9 cellular contexts compared by ENCODE assay signal in genomic region chr2:102141011-102141914, GRCh38. TPM values are rescaled to one million over a fixed set of nuclear protein-coding genes. Genes with fewer than 3 reads are reported as not detected.
DNase-seq lines count a peak whose midpoint lies in the region; ATAC-seq and TF ChIP-seq lines count a peak whose summit lies in the region.
"Had no signal": no experiment of that assay in that cellular context is flagged by ENCODE, and none has a peak within 500 bp of the region (broad histone marks: within the 10 kb centered on the region; RNA-seq: fewer than 3 reads in every experiment).

No MANE protein-coding gene starts in this region.

- H3K27me3 ChIP-seq in lung (ENCODE audit: control insufficient read depth, insufficient read depth) (no peaks in the 10 kb centered on the region), thyroid gland (no peaks in the 10 kb centered on the region)

- H3K4me1 Mint-ChIP-seq in activated CD4-positive, alpha-beta memory T cell treated with anti-CD3 and anti-CD28 coated beads for 36 hours (ENCODE audit: low read depth), result peaks cover 55% of the 10 kb centered on the region
- H3K4me1 Mint-ChIP-seq in activated CD4-positive, alpha-beta memory T cell treated with anti-CD3 and anti-CD28 coated beads, Interleukin-2, amount 10 ng/mL, durations not matched to agents 7 days and 5 days, result peaks cover 31% of the 10 kb centered on the region

- WGBS in lung, 2 donors, result 42 to 48% methylated on average over 13 of the region's 13 CpGs
- 76 to 80% methylated on average over 13 of the region's 13 CpGs for WGBS in thyroid gland, 2 donors

- CTCF ChIA-PET in activated CD4-positive, alpha-beta memory T cell treated with anti-CD3 and anti-CD28 coated beads for 36 hours (lab: Charles Lee), result interaction anchor here (0.6 to 2.7 kb wide), 5 partner anchors 99 to 141 kb away, joined by 3 to 9 read pairs (median 5); no protein-coding TSS in a partner anchor
- CTCF ChIA-PET in activated CD4-positive, alpha-beta memory T cell treated with anti-CD3 and anti-CD28 coated beads, Interleukin-2, amount 10 ng/mL, durations not matched to agents 7 days and 5 days (lab: Charles Lee), result interaction anchor here (0.6 to 1.9 kb wide), 3 partner anchors 100 to 257 kb away, joined by 3 to 6 read pairs (median 3); no protein-coding TSS in a partner anchor

- ATAC-seq in lung (ENCODE audit: insufficient read depth, low FRiP score) (no peak), GM19395 (IDR thresholded peaks at IDR 0.05; ENCODE audit: unreplicated experiment) (no peak)

- H3K9me3 ChIP-seq in lung (ENCODE audit: control insufficient read depth in 2 of 2, insufficient read depth in 1 of 2, low read length in 1 of 2) (peaks cover 8 to 19% of the 10 kb centered on the region in 2 donors), thyroid gland (no peaks in the 10 kb centered on the region)

- no peak for DNase-seq in activated CD4-positive, alpha-beta memory T cell treated with anti-CD3 and anti-CD28 coated beads for 36 hours
- DNase-seq in activated CD4-positive, alpha-beta memory T cell treated with anti-CD3 and anti-CD28 coated beads, Interleukin-2, amount 10 ng/mL, durations not matched to agents 7 days and 5 days, result no peak
- DNase-seq in coronary artery (ENCODE audit: low spot score), result no peak
- DNase-seq in lung (ENCODE audit: low spot score), result no peak
- DNase-seq in thyroid gland, result no peak
- no peak for DNase-seq in DMS153 treated with DMSO at 0.1 percent for 48 hours (lab: John Stamatoyannopoulos, UW; ENCODE audit: unreplicated experiment)
- DNase-seq in midbrain (lab: John Stamatoyannopoulos, UW), result no peak
- DNase-seq: NCI-H2171 had no signal

- peaks cover 2 to 21% of the 10 kb centered on the region in 2 donors for H3K4me1 ChIP-seq in lung (ENCODE audit: control insufficient read depth in 2 of 2, insufficient read depth in 2 of 2, low read length in 2 of 2)
- peaks cover 23 to 28% of the 10 kb centered on the region in 2 donors for H3K4me1 ChIP-seq in thyroid gland

- peaks cover 46% of the 10 kb centered on the region for H3K9me3 Mint-ChIP-seq in activated CD4-positive, alpha-beta memory T cell treated with anti-CD3 and anti-CD28 coated beads for 36 hours
- H3K9me3 Mint-ChIP-seq in activated CD4-positive, alpha-beta memory T cell treated with anti-CD3 and anti-CD28 coated beads, Interleukin-2, amount 10 ng/mL, durations not matched to agents 7 days and 5 days, result peaks cover 44% of the 10 kb centered on the region

- peak overlapping the region; percentile 77 to 95 for H3K27ac ChIP-seq in coronary artery
- H3K27ac ChIP-seq in lung (ENCODE audit: low read depth in 1 of 2, low read length in 1 of 2), result peak overlapping the region; percentile 85 to 95
- H3K27ac ChIP-seq in thyroid gland, result peak overlapping the region; percentile 94 to 97 (median 95)

- intact Hi-C loops in activated CD4-positive, alpha-beta memory T cell treated with anti-CD3 and anti-CD28 coated beads for 36 hours (cut with micrococcal nuclease), result no loop called here
- intact Hi-C loops in thyroid gland (cut with DNase I), result loop anchor here (10.0 kb wide), 1 partner anchor 76 kb away; no protein-coding TSS in a partner anchor

- H3K27me3 Mint-ChIP-seq in activated CD4-positive, alpha-beta memory T cell treated with anti-CD3 and anti-CD28 coated beads for 36 hours, result peaks cover 31% of the 10 kb centered on the region
- peaks cover 36% of the 10 kb centered on the region for H3K27me3 Mint-ChIP-seq in activated CD4-positive, alpha-beta memory T cell treated with anti-CD3 and anti-CD28 coated beads, Interleukin-2, amount 10 ng/mL, durations not matched to agents 7 days and 5 days

- peak overlapping the region; percentile 53 for H3K27ac Mint-ChIP-seq in activated CD4-positive, alpha-beta memory T cell treated with anti-CD3 and anti-CD28 coated beads for 36 hours
- H3K27ac Mint-ChIP-seq in activated CD4-positive, alpha-beta memory T cell treated with anti-CD3 and anti-CD28 coated beads, Interleukin-2, amount 10 ng/mL, durations not matched to agents 7 days and 5 days, result no peak overlapping the region

- TF ChIP-seq CTCF in coronary artery (IDR thresholded peaks at IDR 0.05), result no peak
- no peak for TF ChIP-seq CTCF in lung (IDR thresholded peaks at IDR 0.05; ENCODE audit: control extremely low read depth, extremely low read depth)
- TF ChIP-seq CTCF in thyroid gland (IDR thresholded peaks at IDR 0.05), result no peak

- H3K36me3 Mint-ChIP-seq in activated CD4-positive, alpha-beta memory T cell treated with anti-CD3 and anti-CD28 coated beads for 36 hours, result peaks cover 52% of the 10 kb centered on the region
- H3K36me3 Mint-ChIP-seq in activated CD4-positive, alpha-beta memory T cell treated with anti-CD3 and anti-CD28 coated beads, Interleukin-2, amount 10 ng/mL, durations not matched to agents 7 days and 5 days (ENCODE audit: low read depth), result peaks cover 58% of the 10 kb centered on the region

- peak overlapping the region; percentile 68 for H3K4me3 Mint-ChIP-seq in activated CD4-positive, alpha-beta memory T cell treated with anti-CD3 and anti-CD28 coated beads for 36 hours
- no peak overlapping the region for H3K4me3 Mint-ChIP-seq in activated CD4-positive, alpha-beta memory T cell treated with anti-CD3 and anti-CD28 coated beads, Interleukin-2, amount 10 ng/mL, durations not matched to agents 7 days and 5 days

- TF ChIP-seq POLR2A in thyroid gland (IDR thresholded peaks at IDR 0.05), result no peak

- POLR2A ChIA-PET in activated CD4-positive, alpha-beta memory T cell treated with anti-CD3 and anti-CD28 coated beads for 36 hours (lab: Charles Lee), result interaction anchor here (0.7 to 2.1 kb wide), 9 partner anchors 13 to 142 kb away, joined by 3 to 5 read pairs (median 3); no protein-coding TSS in a partner anchor
- POLR2A ChIA-PET in activated CD4-positive, alpha-beta memory T cell treated with anti-CD3 and anti-CD28 coated beads, Interleukin-2, amount 10 ng/mL, durations not matched to agents 7 days and 5 days (lab: Charles Lee), result no interaction called here

- H3K36me3 ChIP-seq in lung (ENCODE audit: control insufficient read depth in 2 of 2, insufficient read depth in 2 of 2, low read length in 2 of 2) (peaks cover 7 to 10% of the 10 kb centered on the region in 2 donors), thyroid gland (peaks cover 3 to 7% of the 10 kb centered on the region in 2 donors)

- H3K4me3 ChIP-seq in coronary artery (peak overlapping the region; percentile 93), lung (peak overlapping the region; percentile 39), thyroid gland (replicated peaks in 1 of 3) (peak overlapping the region in 1 of 3 donors; percentile 68)

RNA-seq across cellular contexts. Expression of gene IL1R1, which starts 1.3 kb away (rescaled TPM):
- total RNA-seq in activated CD4-positive, alpha-beta memory T cell treated with anti-CD3 and anti-CD28 coated beads for 36 hours, result 10 to 100 TPM; 20.3 to 20.4 TPM
- total RNA-seq in activated CD4-positive, alpha-beta memory T cell treated with anti-CD3 and anti-CD28 coated beads, Interleukin-2, amount 10 ng/mL, durations not matched to agents 7 days and 5 days, result 1 to 10 TPM; 1.3 to 1.5 TPM
- 100 to 1,000 TPM; 111 to 163 TPM for total RNA-seq in lung
- 100 to 1,000 TPM in 1 of 2 donors, 10 to 100 TPM in 1; 97.0 to 182 TPM for polyA plus RNA-seq in lung
- total RNA-seq in thyroid gland, result 100 to 1,000 TPM in 2 of 4 donors, 10 to 100 TPM in 2; 57.6 to 220 (median 103) TPM

RNA-seq across cellular contexts. Expression of gene IL1RL2, which starts 45.6 kb away (rescaled TPM):
- 1 to 10 TPM; 1.1 to 1.7 TPM for total RNA-seq in activated CD4-positive, alpha-beta memory T cell treated with anti-CD3 and anti-CD28 coated beads for 36 hours
- total RNA-seq in activated CD4-positive, alpha-beta memory T cell treated with anti-CD3 and anti-CD28 coated beads, Interleukin-2, amount 10 ng/mL, durations not matched to agents 7 days and 5 days, result not detected
- total RNA-seq in lung (1 to 10 TPM in 1 of 2 donors, under 1 TPM in 1; 0.63 to 1.3 TPM), thyroid gland (1 to 10 TPM; 2.2 to 6.2 (median 3.7) TPM)
- 1 to 10 TPM in 1 of 2 donors, under 1 TPM in 1; 0.35 to 1.0 TPM for polyA plus RNA-seq in lung

Comparison
In these comparisons a context has a peak if more than half of its experiments do, and no peak if none do; other contexts are left out.
1. RNA of gene IL1R1, which starts 1.3 kb away (total RNA-seq): 111 to 163 TPM in lung, 57.6 to 220 TPM in thyroid gland and 20.3 to 20.4 TPM in activated CD4-positive, alpha-beta memory T cell treated with anti-CD3 and anti-CD28 coated beads for 36 hours; 1.3 to 1.5 TPM in activated CD4-positive, alpha-beta memory T cell treated with anti-CD3 and anti-CD28 coated beads, Interleukin-2, amount 10 ng/mL, durations not matched to agents 7 days and 5 days; every median in the first group is over 4 times any median in the second.
2. Peak in every context shown above with its lines, with median percentiles within 50 percentile points of each other: H3K27ac ChIP-seq.